ENCODE assay signal across 13 cellular contexts in the genomic region with DNA sequence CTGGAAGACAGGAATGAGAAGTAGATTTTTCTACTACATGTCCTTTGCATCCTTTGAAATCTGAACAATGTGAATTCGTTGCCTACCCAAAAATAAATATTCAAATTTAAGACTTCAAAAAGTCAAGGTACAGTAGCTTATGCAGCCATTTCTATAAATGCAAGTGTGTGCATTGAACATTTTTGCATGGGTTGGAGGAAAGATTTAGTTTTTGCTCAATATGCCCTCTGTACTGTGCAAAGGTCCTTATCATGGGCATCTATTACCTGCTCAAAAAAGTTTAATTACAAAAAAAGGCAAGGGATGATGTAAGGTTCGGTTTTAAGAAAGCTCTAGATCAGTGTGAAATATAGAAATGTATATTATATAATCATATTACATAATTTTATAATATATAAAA. TPM values are rescaled to one million over a fixed set of nuclear protein-coding genes. Genes with fewer than 3 reads are reported as not detected.
DNase-seq lines count a peak whose midpoint lies in the region; ATAC-seq and TF ChIP-seq lines count a peak whose summit lies in the region.
"Had no signal": no experiment of that assay in that cellular context is flagged by ENCODE, and none has a peak within 500 bp of the region (broad histone marks: within the 10 kb centered on the region; RNA-seq: fewer than 3 reads in every experiment).

No MANE protein-coding gene starts in this region.

- H3K27ac ChIP-seq in BLaER1 (peak overlapping the region; percentile 81; the same call in 1 of the 2 replicates), GM23248 (peak overlapping the region; percentile 82)
- H3K27ac ChIP-seq: psoas muscle had no signal

- TF ChIP-seq POLR2A in lower leg skin (IDR thresholded peaks at IDR 0.05) = no peak

- no peaks in the 10 kb centered on the region for H3K79me2 ChIP-seq in GM23248 (ENCODE audit: insufficient read depth)

- H2AFZ ChIP-seq in GM23248 = no peak overlapping the region

- H3K4me1 Mint-ChIP-seq in activated CD4-positive, alpha-beta memory T cell treated with anti-CD3 and anti-CD28 coated beads for 36 hours (ENCODE audit: low read depth) = peaks cover 80% of the 10 kb centered on the region
- H3K4me1 Mint-ChIP-seq in naive B cell = peaks cover 63 to 83% (median 82%) of the 10 kb centered on the region in 3 donors

- ATAC-seq in naive B cell (ENCODE audit: low read depth in 2 of 2) (no peak), GM21390 (IDR thresholded peaks at IDR 0.05; ENCODE audit: unreplicated experiment) (no peak)
- ATAC-seq: left ventricle myocardium superior, psoas muscle had no signal

- intact Hi-C loops in activated CD4-positive, alpha-beta memory T cell treated with anti-CD3 and anti-CD28 coated beads for 36 hours (cut with micrococcal nuclease) = no loop called here
- intact Hi-C loops in lower leg skin (cut with DNase I; ENCODE audit: low total_unique reads) = no loop called here

- H3K4me3 ChIP-seq in BLaER1 (no peak overlapping the region), GM23248 (no peak overlapping the region), lower leg skin (ENCODE audit: low read depth, poor library complexity, severe bottlenecking) (no peak overlapping the region)
- H3K4me3 ChIP-seq: psoas muscle had no signal

- H4K20me1 ChIP-seq in BLaER1 = no peaks in the 10 kb centered on the region
- no peaks in the 10 kb centered on the region for H4K20me1 ChIP-seq in GM23248 (ENCODE audit: insufficient read depth)

- H3K36me3 ChIP-seq in BLaER1 (peaks cover 79% of the 10 kb centered on the region), GM23248 (ENCODE audit: low read depth) (peaks cover 5% of the 10 kb centered on the region; the same call in 1 of the 2 replicates)

- H3K27ac Mint-ChIP-seq in activated CD4-positive, alpha-beta memory T cell treated with anti-CD3 and anti-CD28 coated beads for 36 hours = peak overlapping the region; percentile 69
- peak overlapping the region in 4 of 6 donors; percentile 88 to 94 (median 92) for H3K27ac Mint-ChIP-seq in naive B cell

- H3K4me2 ChIP-seq in BLaER1 (peak overlapping the region; percentile 98), GM23248 (ENCODE audit: unreplicated experiment) (no peak overlapping the region)

- H3F3A ChIP-seq in GM23248 (ENCODE audit: insufficient read depth) = peaks cover 38% of the 10 kb centered on the region

- no peaks in the 10 kb centered on the region for H3K9me2 ChIP-seq in GM23248 (ENCODE audit: insufficient read depth)

- H3K4me3 Mint-ChIP-seq in activated CD4-positive, alpha-beta memory T cell treated with anti-CD3 and anti-CD28 coated beads for 36 hours = no peak overlapping the region
- peak overlapping the region in 5 of 8 donors; percentile 53 to 90 (median 78) for H3K4me3 Mint-ChIP-seq in naive B cell

- CTCF ChIA-PET in activated CD4-positive, alpha-beta memory T cell treated with anti-CD3 and anti-CD28 coated beads for 36 hours (lab: Charles Lee) = interaction anchor here (1.0 to 9.5 kb wide), 4 partner anchors 20 to 120 kb away, joined by 3 to 78 read pairs (median 10); a partner anchor contains a TSS

- 93 to 97% methylated on average over 2 of the region's 2 CpGs for WGBS in GM23248 (ENCODE audit: low coverage in 1 of 2, low lambda C conversion rate in 2 of 2, missing lambda C conversion rate in 2 of 2), 2 experiments
- 88 to 92% methylated on average over 2 of the region's 2 CpGs for WGBS in lower leg skin, 2 donors

- no peaks in the 10 kb centered on the region for H3K27me3 Mint-ChIP-seq in activated CD4-positive, alpha-beta memory T cell treated with anti-CD3 and anti-CD28 coated beads for 36 hours
- H3K27me3 Mint-ChIP-seq in naive B cell = no peaks in the 10 kb centered on the region

- POLR2A ChIA-PET in activated CD4-positive, alpha-beta memory T cell treated with anti-CD3 and anti-CD28 coated beads for 36 hours (lab: Charles Lee) = interaction anchor here (0.9 to 3.3 kb wide), 2 partner anchors 10 to 21 kb away, joined by 5 to 52 read pairs; a partner anchor contains a TSS

- H3K9me3 Mint-ChIP-seq in activated CD4-positive, alpha-beta memory T cell treated with anti-CD3 and anti-CD28 coated beads for 36 hours = no peaks in the 10 kb centered on the region
- peaks cover 0 to 5% (median 0%) of the 10 kb centered on the region in 7 donors for H3K9me3 Mint-ChIP-seq in naive B cell

- peaks cover 76% of the 10 kb centered on the region for H3K36me3 Mint-ChIP-seq in activated CD4-positive, alpha-beta memory T cell treated with anti-CD3 and anti-CD28 coated beads for 36 hours
- peaks cover 37 to 48% of the 10 kb centered on the region in 2 donors for H3K36me3 Mint-ChIP-seq in naive B cell

- in situ Hi-C loops in GM23248 (cut with MboI) = no loop called here

- H3K27me3 ChIP-seq in BLaER1 (no peaks in the 10 kb centered on the region), GM23248 (replicated peaks; ENCODE audit: insufficient read depth) (no peaks in the 10 kb centered on the region)

- H3K9me3 ChIP-seq in BLaER1 (no peaks in the 10 kb centered on the region), GM23248 (ENCODE audit: low read depth) (no peaks in the 10 kb centered on the region)
- H3K9me3 ChIP-seq: psoas muscle had no signal

- DNase-seq in GM23248 = no peak
- no peak for DNase-seq in activated CD4-positive, alpha-beta memory T cell treated with anti-CD3 and anti-CD28 coated beads for 36 hours
- DNase-seq in naive B cell = no peak
- no peak for DNase-seq in DMS153 treated with DMSO at 0.1 percent for 48 hours (lab: John Stamatoyannopoulos, UW; ENCODE audit: unreplicated experiment)
- no peak for DNase-seq in Ammon's horn (ENCODE audit: low spot score)
- DNase-seq in lower leg skin (ENCODE audit: low spot score in 2 of 2) = no peak
- DNase-seq: caudate nucleus, DMS153, left ventricle myocardium superior, psoas muscle had no signal

- no peak for TF ChIP-seq CTCF in lower leg skin (IDR thresholded peaks at IDR 0.05)

- H3K9ac ChIP-seq in BLaER1 = no peak overlapping the region
- no peak overlapping the region for H3K9ac ChIP-seq in GM23248

- peaks cover 87% of the 10 kb centered on the region for H3K4me1 ChIP-seq in BLaER1
- peaks cover 38% of the 10 kb centered on the region for H3K4me1 ChIP-seq in GM23248 (ENCODE audit: insufficient read depth)
- H3K4me1 ChIP-seq: psoas muscle had no signal

RNA-seq across cellular contexts. Expression of a gene that starts 22.6 kb away (rescaled TPM):
- 6.6 and 8.1 TPM in 2 replicates for total RNA-seq in GM23248 (2014; rRNA removed; shearing (Covaris generic))
- 1.8 and 1.9 TPM in 2 replicates for polyA plus RNA-seq in GM23248 (2016; fragmentation: Nextera tagmentation; extraction: Ambion mirVana)
- 100 to 1,000 TPM; 127 to 130 TPM for total RNA-seq in activated CD4-positive, alpha-beta memory T cell treated with anti-CD3 and anti-CD28 coated beads for 36 hours
- 10 to 100 TPM in 5 of 6 donors, under 1 TPM in 1; 0.78 to 34.1 (median 13.7) TPM for polyA plus RNA-seq in naive B cell (ENCODE audit: low read depth in 6 of 6)
- total RNA-seq in lower leg skin = 10 to 100 TPM in 1 of 4 donors, 1 to 10 TPM in 3; 6.4 to 13.2 (median 8.0) TPM

RNA-seq across cellular contexts. Expression of a gene that starts 35.5 kb away (rescaled TPM):
- not detected in 2 replicates for total RNA-seq in GM23248 (2014; rRNA removed; shearing (Covaris generic))
- polyA plus RNA-seq in GM23248 (2016; fragmentation: Nextera tagmentation; extraction: Ambion mirVana) (not detected in 2 replicates), naive B cell (ENCODE audit: low read depth in 6 of 6) (not detected)
- total RNA-seq in activated CD4-positive, alpha-beta memory T cell treated with anti-CD3 and anti-CD28 coated beads for 36 hours = not detected
- total RNA-seq in lower leg skin = not detected
- total RNA-seq: left ventricle myocardium superior, NCI-H460, psoas muscle had no signal

RNA-seq across cellular contexts. Expression of a gene that starts 42.3 kb away (rescaled TPM):
- not detected in 2 replicates for total RNA-seq in GM23248 (2014; rRNA removed; shearing (Covaris generic))
- polyA plus RNA-seq in GM23248 (2016; fragmentation: Nextera tagmentation; extraction: Ambion mirVana) (not detected in 2 replicates), naive B cell (ENCODE audit: low read depth in 6 of 6) (not detected)
- total RNA-seq in activated CD4-positive, alpha-beta memory T cell treated with anti-CD3 and anti-CD28 coated beads for 36 hours = not detected
- not detected for total RNA-seq in lower leg skin
- total RNA-seq: left ventricle myocardium superior, NCI-H460 had no signal

Comparison
In these comparisons a context has a peak if more than half of its experiments do, and no peak if none do; other contexts are left out.
1. RNA of a gene that starts 22.6 kb away (total RNA-seq): 127 to 130 TPM in activated CD4-positive, alpha-beta memory T cell treated with anti-CD3 and anti-CD28 coated beads for 36 hours; 6.4 to 13.2 TPM in lower leg skin and 6.6 to 8.1 TPM in GM23248; every median in the first group is over 4 times any median in the second.